ENCODE assay signal across 8 cellular contexts in the genomic region with DNA sequence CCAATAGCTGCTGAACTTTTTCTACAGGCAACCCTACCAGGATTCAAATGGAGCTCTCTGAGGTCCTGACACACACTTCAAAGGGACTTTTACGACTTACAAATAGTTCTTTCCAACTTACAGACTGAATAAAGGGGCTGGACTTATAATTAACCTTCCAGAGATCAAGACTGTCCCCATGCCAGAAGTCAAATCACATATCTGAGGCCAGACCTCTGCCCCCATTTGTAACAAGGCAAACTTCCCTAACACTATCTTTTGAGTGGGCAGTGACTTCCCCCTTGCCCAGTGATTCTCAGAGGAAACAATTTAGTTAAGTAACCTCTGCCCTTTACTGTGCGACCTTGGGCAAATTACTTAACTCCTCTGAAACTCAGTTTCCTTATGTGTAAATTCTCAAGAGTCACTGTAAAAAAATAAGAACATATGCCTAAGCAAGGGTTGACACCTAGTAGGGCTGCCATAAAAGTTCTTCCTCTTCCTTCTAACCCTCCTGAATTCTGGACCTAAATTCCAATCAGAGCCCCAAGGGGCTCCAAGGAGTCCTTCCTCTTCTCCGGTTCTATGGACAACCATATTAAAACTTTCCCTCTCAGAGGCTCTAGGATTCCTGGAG. TPM values are rescaled to one million over a fixed set of nuclear protein-coding genes. Genes with fewer than 3 reads are reported as not detected.
A peak's percentile ranks its signal among the peaks of the same experiment; 100 is the strongest.
DNase-seq lines count a peak whose midpoint lies in the region; ATAC-seq and TF ChIP-seq lines count a peak whose summit lies in the region.

No MANE protein-coding gene starts in this region.

- 2 to 6% methylated on average over 3 of the region's 3 CpGs for WGBS in sigmoid colon, 2 donors

- BruUV-seq in HCT116 (replicated peaks; lab: Mats Ljungman, UMichigan), result TSS peak; percentile 62

- TF ChIP-seq EP300 in sigmoid colon (IDR thresholded peaks at IDR 0.05), result no peak

- H3K9ac ChIP-seq in HCT116 (ENCODE audit: low read length), result peak overlapping the region; percentile 99

- H3K9me2 ChIP-seq in HCT116 (ENCODE audit: insufficient read depth), result no peaks in the 10 kb centered on the region

- in situ Hi-C loops in ACHN (cut with HindIII; ENCODE audit: low pct_ligation_motif_present, low pct_unique_long_range_greater_than_20kb, low sequenced_read_pairs), result no loop called here

- intact Hi-C loops in HCT116 (cut with micrococcal nuclease), result no loop called here
- intact Hi-C loops in sigmoid colon (cut with DNase I), result loop anchor here (2.0 kb wide), 1 partner anchor 70 kb away; no protein-coding TSS in a partner anchor

- RAD21 ChIA-PET in HCT116 (lab: Charles Lee; ENCODE audit: low non-redundant PET in 1 of 2, low total read pairs in 2 of 2, uncharacterized antibody in 2 of 2, unreplicated experiment in 2 of 2), result no interaction called here

- H2AFZ ChIP-seq in HCT116 (ENCODE audit: low read depth, low read length, poor library complexity, severe bottlenecking), result no peak overlapping the region

- H3K9me3 ChIP-seq in HCT116 (ENCODE audit: control insufficient read depth in 1 of 2, insufficient read depth in 1 of 2, low read depth in 1 of 2, low read length in 2 of 2) (no peaks in the 10 kb centered on the region), sigmoid colon (no peaks in the 10 kb centered on the region)

- peaks cover 14% of the 10 kb centered on the region; the same call in 1 of the 2 replicates for H4K20me1 ChIP-seq in HCT116 (ENCODE audit: insufficient read depth)

- H3K36me3 ChIP-seq in HCT116 (ENCODE audit: control insufficient read depth in 1 of 2, insufficient read depth in 2 of 2, low read length in 2 of 2) (no peaks in the 10 kb centered on the region), sigmoid colon (no peaks in the 10 kb centered on the region)

- H3K4me1 ChIP-seq in HCT116 (ENCODE audit: control insufficient read depth in 1 of 2, insufficient read depth in 2 of 2, low read length in 2 of 2), result peaks cover 11 to 39% of the 10 kb centered on the region in 2 experiments
- peaks cover 0 to 67% (median 44%) of the 10 kb centered on the region in 4 donors for H3K4me1 ChIP-seq in sigmoid colon

- H3K4me2 ChIP-seq in HCT116 (ENCODE audit: low read length), result peak overlapping the region; percentile 81

- DNase-seq in ACHN (peak; percentile 35), HCT116 (ENCODE audit: low read depth, low spot score) (no peak), fibroblast of villous mesenchyme (ENCODE audit: low read depth) (peak; percentile 44), sigmoid colon (peak; percentile 34), DMS153 (lab: John Stamatoyannopoulos, UW) (no peak)
- no peak for DNase-seq in activated effector memory CD4-positive, alpha-beta T cell treated with anti-CD3 and anti-CD28 coated beads, Interleukin-2, amount 50 U/mL, for 16 hours

- ATAC-seq in HCT116 (no peak), GM21723 (IDR thresholded peaks at IDR 0.05; ENCODE audit: unreplicated experiment) (no peak)

- H3K27ac ChIP-seq in HCT116 (ENCODE audit: low read depth, low read length) (peak overlapping the region; percentile 91), VCaP (peak overlapping the region; percentile 92), sigmoid colon (peak overlapping the region; percentile 94 to 99 (median 98))

- TF ChIP-seq CTCF in HCT116 (IDR thresholded peaks at IDR 0.05 in 2 of 3, conservative IDR thresholded peaks at IDR 0.05 in 1 of 3; ENCODE audit: borderline replicate concordance in 1 of 3, insufficient read depth in 1 of 3, low read depth in 2 of 3, low read length in 2 of 3) (no peak), VCaP (conservative IDR thresholded peaks at IDR 0.05) (no peak), fibroblast of villous mesenchyme (IDR thresholded peaks at IDR 0.05; ENCODE audit: insufficient read depth, low read depth, low read length) (no peak), sigmoid colon (IDR thresholded peaks at IDR 0.05) (no peak)

- H3K4me3 ChIP-seq in HCT116 (replicated peaks in 1 of 2; ENCODE audit: low read depth in 1 of 2, low read length in 2 of 2), result peak overlapping the region; percentile 69 to 99
- peak overlapping the region; percentile 100 for H3K4me3 ChIP-seq in fibroblast of villous mesenchyme (ENCODE audit: low read depth, low read length)
- H3K4me3 ChIP-seq in sigmoid colon, result peak overlapping the region; percentile 78 to 98 (median 90)

- CTCF ChIA-PET in HCT116 (lab: Charles Lee), result interaction anchor here (0.9 kb wide), 1 partner anchor 68 kb away, joined by 4 read pairs; no protein-coding TSS in a partner anchor

- no peak for TF ChIP-seq RAD21 in HCT116 (IDR thresholded peaks at IDR 0.05; ENCODE audit: low read depth)

- H3K79me2 ChIP-seq in HCT116 (ENCODE audit: insufficient read depth, low read length), result peaks cover 61% of the 10 kb centered on the region

- TF ChIP-seq POLR2A in HCT116 (IDR thresholded peaks at IDR 0.05; ENCODE audit: borderline replicate concordance, extremely low read depth, insufficient read depth, insufficient read length) (no peak), sigmoid colon (IDR thresholded peaks at IDR 0.05) (no peak)

- H3K27me3 ChIP-seq in HCT116 (ENCODE audit: insufficient read depth, low read length) (no peaks in the 10 kb centered on the region), sigmoid colon (no peaks in the 10 kb centered on the region)

- POLR2A ChIA-PET in HCT116 (lab: Charles Lee), result no interaction called here

TF ChIP-seq in HCT116, 20 proteins besides CTCF, POLR2A, EP300 and RAD21:
- TF ChIP-seq, protein P1, sequence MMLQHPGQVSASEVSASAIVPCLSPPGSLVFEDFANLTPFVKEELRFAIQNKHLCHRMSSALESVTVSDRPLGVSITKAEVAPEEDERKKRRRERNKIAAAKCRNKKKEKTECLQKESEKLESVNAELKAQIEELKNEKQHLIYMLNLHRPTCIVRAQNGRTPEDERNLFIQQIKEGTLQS (IDR thresholded peaks at IDR 0.05), result no peak
- TF ChIP-seq EZH2phosphoT487 (IDR thresholded peaks at IDR 0.05; ENCODE audit: borderline replicate concordance) (no peak), TCF7L2 (IDR thresholded peaks at IDR 0.05; ENCODE audit: borderline replicate concordance, extremely low read depth, insufficient read depth, insufficient read length) (peak; percentile 17)

RNA-seq across cellular contexts. Expression of a gene that starts 1.3 kb away (rescaled TPM):
- total RNA-seq in HCT116 (2021; ENCODE audit: unreplicated experiment) (111 TPM), fibroblast of villous mesenchyme (16.0 and 18.7 TPM in 2 replicates), sigmoid colon (10 to 100 TPM; 43.9 to 63.2 (median 59.9) TPM)
- polyA plus RNA-seq in HCT116 (2012), result 78.7 and 84.7 TPM in 2 replicates
- 10 to 100 TPM; 30.0 to 69.6 (median 30.5) TPM for polyA plus RNA-seq in sigmoid colon

Comparison
In these comparisons a context has a peak if more than half of its experiments do, and no peak if none do; other contexts are left out.
1. DNase-seq: peak in ACHN (single experiment), fibroblast of villous mesenchyme (single experiment) and sigmoid colon (single experiment); none in HCT116 (single experiment), DMS153 (single experiment) and activated effector memory CD4-positive, alpha-beta T cell treated with anti-CD3 and anti-CD28 coated beads, Interleukin-2, amount 50 U/mL, for 16 hours (single experiment).
2. Peak in every context shown above with its lines, with median percentiles within 50 percentile points of each other: H3K27ac ChIP-seq and H3K4me3 ChIP-seq.